8 cellular contexts compared by ENCODE assay signal in genomic region chr2:235390108-235390815, GRCh38.
DNase-seq lines count a peak whose midpoint lies in the region; ATAC-seq, FAIRE-seq and TF ChIP-seq lines count a peak whose summit lies in the region.

No MANE protein-coding gene starts in this region.

- WGBS in HepG2 (ENCODE audit: low lambda C conversion rate): 25% methylated on average over 13 of the region's 13 CpGs

- POLR2A ChIA-PET in HepG2 (lab: Yijun Ruan, JAX): no interaction called here

- no peak for TF ChIP-seq CTCF in HepG2 (CRISPR knock-in tag; IDR thresholded peaks at IDR 0.05)

- no peaks in the 10 kb centered on the region for H3K36me3 ChIP-seq in HepG2 (replicated peaks in 1 of 2; ENCODE audit: control insufficient read depth in 1 of 2, insufficient read depth in 2 of 2, low read length in 2 of 2)

- H3K79me2 ChIP-seq in HepG2 (ENCODE audit: insufficient read depth, low read length): no peaks in the 10 kb centered on the region

- ATAC-seq in GM19395 (IDR thresholded peaks at IDR 0.05; ENCODE audit: unreplicated experiment): peak; percentile 75
- no peak for ATAC-seq in HepG2
- no peak for ATAC-seq in HG02970 (IDR thresholded peaks at IDR 0.05; ENCODE audit: low FRiP score, unreplicated experiment)

- H2AFZ ChIP-seq in HepG2 (ENCODE audit: low read length): no peak overlapping the region

- H3K9me3 ChIP-seq in HepG2 (ENCODE audit: low read length): no peaks in the 10 kb centered on the region

- H3K4me2 ChIP-seq in HepG2 (ENCODE audit: low read depth, low read length): no peak overlapping the region

- TF ChIP-seq POLR2A in HepG2 (IDR thresholded peaks at IDR 0.05; ENCODE audit: insufficient read depth in 1 of 2, low read depth in 2 of 2, low read length in 2 of 2): no peak

- BruUV-seq in HepG2 (replicated peaks; lab: Mats Ljungman, UMichigan): no TSS peak

- H3K27me3 ChIP-seq in HepG2 (ENCODE audit: control insufficient read depth in 1 of 2, insufficient read depth in 2 of 2, low read length in 2 of 2): peaks cover 7 to 61% of the 10 kb centered on the region in 2 experiments; a peak in 4 of 5 replicates

- no peak for FAIRE-seq in HepG2 (lab: Jason Lieb, UNC)

- in situ Hi-C loops in HepG2 (cut with HindIII; ENCODE audit: extremely low pct_ligation_motif_present, low pct_unique_long_range_greater_than_20kb): no loop called here

- TF ChIP-seq EP300 in HepG2 (IDR thresholded peaks at IDR 0.05; ENCODE audit: low read depth in 2 of 2, low read length in 2 of 2) (no peak), HepG2 (CRISPR knock-in tag; IDR thresholded peaks at IDR 0.05; ENCODE audit: borderline replicate concordance) (no peak)

- no peak overlapping the region for H3K27ac ChIP-seq in HepG2 (ENCODE audit: extremely low read length, insufficient read depth, low read length)

- intact Hi-C loops in HepG2 (cut with micrococcal nuclease; ENCODE audit: unreplicated experiment): no loop called here

- TF ChIP-seq RAD21 in HepG2 (CRISPR knock-in tag; IDR thresholded peaks at IDR 0.05): no peak

- CTCF ChIA-PET in HepG2 (lab: Yijun Ruan, JAX; ENCODE audit: low intra/inter-chr PET ratio, low total read pairs): no interaction called here

- DNase-seq in HT1080 (ENCODE audit: low read depth): peak; percentile 73
- peak; percentile 62 for DNase-seq in activated CD8-positive, alpha-beta memory T cell treated with anti-CD3 and anti-CD28 coated beads for 24 hours
- no peak for DNase-seq in HepG2 (ENCODE audit: low spot score)
- DNase-seq in NCI-H2081 treated with DMSO at 0.1 percent for 48 hours (lab: John Stamatoyannopoulos, UW): no peak
- no peak for DNase-seq in cerebellar cortex (ENCODE audit: low spot score)
- no peak for DNase-seq in dedifferentiated amniotic fluid mesenchymal stem cell (ENCODE audit: extremely low spot score)

- H4K20me1 ChIP-seq in HepG2 (ENCODE audit: insufficient read depth, low read length): no peaks in the 10 kb centered on the region

- H3K4me3 ChIP-seq in HepG2 (replicated peaks in 1 of 3; ENCODE audit: insufficient read depth in 1 of 3, low read depth in 2 of 3, low read length in 3 of 3): no peak overlapping the region

- H3K4me1 ChIP-seq in HepG2 (ENCODE audit: insufficient read depth, low read length): peaks cover 10% of the 10 kb centered on the region; the same call in 1 of the 2 replicates

- no peak overlapping the region for H3K9ac ChIP-seq in HepG2 (ENCODE audit: insufficient read depth, low read depth, low read length)

TF ChIP-seq in HepG2, 621 proteins besides CTCF, POLR2A, EP300 and RAD21:
- no peak for TF ChIP-seq ZNF17 (CRISPR knock-in tag; IDR thresholded peaks at IDR 0.05)
- peak; percentile 3; the same call in 1 of the 2 replicates for TF ChIP-seq CEBPB (IDR thresholded peaks at IDR 0.05; ENCODE audit: borderline replicate concordance, low read depth, low read length)

Comparison
In these comparisons a context has a peak if more than half of its experiments do, and no peak if none do; other contexts are left out.
1. DNase-seq: peak in HT1080 (single experiment) and activated CD8-positive, alpha-beta memory T cell treated with anti-CD3 and anti-CD28 coated beads for 24 hours (single experiment); none in HepG2 (single experiment), NCI-H2081 treated with DMSO at 0.1 percent for 48 hours (single experiment), cerebellar cortex (single experiment) and dedifferentiated amniotic fluid mesenchymal stem cell (single experiment).